ENCODE assay signal across 1 cellular context in genomic region chr2:210170442-210171303, GRCh38.
TF ChIP-seq lines count a peak whose summit lies in the region.

No MANE protein-coding gene starts in this region.

TF ChIP-seq in K562, 482 proteins besides CTCF, POLR2A, EP300 and RAD21 (continued from another document and continues in another):
- TF ChIP-seq POLR2G (IDR thresholded peaks at IDR 0.05; ENCODE audit: low read depth, low read length): peak; percentile 83; the same call in 1 of the 2 replicates
- TF ChIP-seq ZNF184 (CRISPR knock-in tag; IDR thresholded peaks at IDR 0.05): no peak
- TF ChIP-seq BRD4 (IDR thresholded peaks at IDR 0.05): no peak
- TF ChIP-seq ZNF785 (CRISPR knock-in tag; IDR thresholded peaks at IDR 0.05): no peak
- TF ChIP-seq ZNF77 (CRISPR knock-in tag; IDR thresholded peaks at IDR 0.05): no peak
- TF ChIP-seq PRPF4 (IDR thresholded peaks at IDR 0.05; ENCODE audit: insufficient read depth, low read depth, low read length, poor library complexity, severe bottlenecking): no peak
- no peak for TF ChIP-seq TGIF2 (CRISPR knock-in tag; IDR thresholded peaks at IDR 0.05)
- TF ChIP-seq KAT7 (CRISPR knock-in tag; IDR thresholded peaks at IDR 0.05; ENCODE audit: borderline replicate concordance): no peak
- TF ChIP-seq CXXC5 (CRISPR knock-in tag; IDR thresholded peaks at IDR 0.05): no peak; the same call in 1 of the 2 replicates
- TF ChIP-seq TBP (optimal IDR thresholded peaks at IDR 0.05; ENCODE audit: low read depth, low read length): peak; percentile 54
- TF ChIP-seq ETV1 (tag; conservative IDR thresholded peaks at IDR 0.05; ENCODE audit: low read depth): no peak
- no peak for TF ChIP-seq TAF9B (IDR thresholded peaks at IDR 0.05; ENCODE audit: partially characterized antibody)
- no peak for TF ChIP-seq TRIM24 (IDR thresholded peaks at IDR 0.05)
- no peak for TF ChIP-seq CREB1 (IDR thresholded peaks at IDR 0.05)
- TF ChIP-seq CREB1 (CRISPR knock-in tag; IDR thresholded peaks at IDR 0.05): no peak
- no peak for TF ChIP-seq THRA (IDR thresholded peaks at IDR 0.05)
- TF ChIP-seq KLF1 (tag; IDR thresholded peaks at IDR 0.05): no peak
- peak; percentile 89 for TF ChIP-seq RAD51 (IDR thresholded peaks at IDR 0.05; ENCODE audit: borderline replicate concordance, low read depth)
- 0 out of 2 replicates have a peak, but pooled peaks have one; percentile 54 for TF ChIP-seq MYC (IDR thresholded peaks at IDR 0.05; ENCODE audit: low read depth, low read length)
- TF ChIP-seq MYC (CRISPR knock-in tag; IDR thresholded peaks at IDR 0.05; ENCODE audit: borderline replicate concordance, low read depth): no peak
- no peak for TF ChIP-seq HDAC1 (IDR thresholded peaks at IDR 0.05)
- TF ChIP-seq CREB3 (tag; conservative IDR thresholded peaks at IDR 0.05; ENCODE audit: low read depth): no peak
- no peak for TF ChIP-seq PCBP2 (IDR thresholded peaks at IDR 0.05; ENCODE audit: low read depth, low read length, poor library complexity, severe bottlenecking)
- no peak for TF ChIP-seq HOMEZ (CRISPR knock-in tag; IDR thresholded peaks at IDR 0.05)
- no peak for TF ChIP-seq SNIP1 (IDR thresholded peaks at IDR 0.05; ENCODE audit: low read depth)
- no peak for TF ChIP-seq ILF3 (IDR thresholded peaks at IDR 0.05; ENCODE audit: borderline replicate concordance)
- TF ChIP-seq ZNF316 (IDR thresholded peaks at IDR 0.05): no peak
- TF ChIP-seq TFE3 (CRISPR knock-in tag; IDR thresholded peaks at IDR 0.05): peak; percentile 46; the same call in 1 of the 2 replicates
- TF ChIP-seq BRD9 (IDR thresholded peaks at IDR 0.05; ENCODE audit: low read depth, partially characterized antibody): peak; percentile 4
- TF ChIP-seq PREB (CRISPR knock-in tag; IDR thresholded peaks at IDR 0.05): no peak
- no peak for TF ChIP-seq SPI1 (IDR thresholded peaks at IDR 0.05; ENCODE audit: borderline replicate concordance, low read depth, low read length)
- no peak for TF ChIP-seq ARHGAP35 (IDR thresholded peaks at IDR 0.05; ENCODE audit: partially characterized antibody)
- no peak for TF ChIP-seq FIP1L1 (IDR thresholded peaks at IDR 0.05; ENCODE audit: low read depth, low read length, poor library complexity, severe bottlenecking)
- TF ChIP-seq ZNF75A (CRISPR knock-in tag; IDR thresholded peaks at IDR 0.05): no peak
- no peak for TF ChIP-seq HDAC3 (IDR thresholded peaks at IDR 0.05; ENCODE audit: borderline replicate concordance, partially characterized antibody)
- TF ChIP-seq POLR3A (IDR thresholded peaks at IDR 0.05; ENCODE audit: borderline replicate concordance, extremely low read depth, insufficient read depth, insufficient read length): no peak
- TF ChIP-seq HMG20A (CRISPR knock-in tag; conservative IDR thresholded peaks at IDR 0.05): no peak
- no peak for TF ChIP-seq DNMT1 (IDR thresholded peaks at IDR 0.05)
- TF ChIP-seq LARP7 (IDR thresholded peaks at IDR 0.05): no peak
- peak; percentile 35; the same call in 1 of the 2 replicates for TF ChIP-seq POLR2H (tag; IDR thresholded peaks at IDR 0.05; ENCODE audit: low read depth)
- TF ChIP-seq ZNF778 (CRISPR knock-in tag; IDR thresholded peaks at IDR 0.05): no peak
- no peak for TF ChIP-seq RUNX1 (IDR thresholded peaks at IDR 0.05; ENCODE audit: low read depth)
- no peak; a peak in 1 of 4 replicates for TF ChIP-seq MLLT1 (IDR thresholded peaks at IDR 0.05)
- 0 out of 2 replicates have a peak, but pooled peaks have one; percentile 8 for TF ChIP-seq ARID1B (IDR thresholded peaks at IDR 0.05)
- TF ChIP-seq NCOA4 (IDR thresholded peaks at IDR 0.05; ENCODE audit: partially characterized antibody): no peak
- no peak for TF ChIP-seq CC2D1A (IDR thresholded peaks at IDR 0.05)
- no peak for TF ChIP-seq ZNF212 (CRISPR knock-in tag; IDR thresholded peaks at IDR 0.05)
- TF ChIP-seq EGR1 (conservative IDR thresholded peaks at IDR 0.05): peak; percentile 4; the same call in 1 of the 2 replicates
- no peak for TF ChIP-seq ELF2 (CRISPR knock-in tag; IDR thresholded peaks at IDR 0.05)
- no peak for TF ChIP-seq STAG1 (CRISPR knock-in tag; IDR thresholded peaks at IDR 0.05; ENCODE audit: borderline replicate concordance)
- TF ChIP-seq THAP7 (CRISPR knock-in tag; IDR thresholded peaks at IDR 0.05): no peak
- TF ChIP-seq MTA2 (IDR thresholded peaks at IDR 0.05; ENCODE audit: low read depth): no peak
- TF ChIP-seq ZBTB5 (IDR thresholded peaks at IDR 0.05): no peak
- TF ChIP-seq RB1 (IDR thresholded peaks at IDR 0.05; ENCODE audit: low read depth): 0 out of 2 replicates have a peak, but pooled peaks have one; percentile 7
- no peak for TF ChIP-seq ZNF655 (CRISPR knock-in tag; IDR thresholded peaks at IDR 0.05)
- no peak for TF ChIP-seq BCL6 (CRISPR knock-in tag; IDR thresholded peaks at IDR 0.05)
- TF ChIP-seq SAP30 (IDR thresholded peaks at IDR 0.05; ENCODE audit: borderline replicate concordance, insufficient read depth, low read depth, low read length, poor library complexity, severe bottlenecking): no peak
- TF ChIP-seq FOXA1 (IDR thresholded peaks at IDR 0.05; ENCODE audit: borderline replicate concordance): no peak
- TF ChIP-seq HMGXB4 (CRISPR knock-in tag; IDR thresholded peaks at IDR 0.05): no peak
- no peak for TF ChIP-seq SNAPC5 (CRISPR knock-in tag; IDR thresholded peaks at IDR 0.05)
- TF ChIP-seq HDAC6 (IDR thresholded peaks at IDR 0.05; ENCODE audit: low read depth, low read length): no peak
- no peak for TF ChIP-seq HMG20B (CRISPR knock-in tag; IDR thresholded peaks at IDR 0.05)
- TF ChIP-seq SMARCA4 (IDR thresholded peaks at IDR 0.05): no peak
- no peak for TF ChIP-seq ZC3H4 (CRISPR knock-in tag; IDR thresholded peaks at IDR 0.05; ENCODE audit: borderline replicate concordance)
- TF ChIP-seq ZNF12 (CRISPR knock-in tag; IDR thresholded peaks at IDR 0.05): no peak
- no peak for TF ChIP-seq TCFL5 (CRISPR knock-in tag; conservative IDR thresholded peaks at IDR 0.05)
